Comparison of ENCODE assay signal across 22 cellular contexts in the genomic region with DNA sequence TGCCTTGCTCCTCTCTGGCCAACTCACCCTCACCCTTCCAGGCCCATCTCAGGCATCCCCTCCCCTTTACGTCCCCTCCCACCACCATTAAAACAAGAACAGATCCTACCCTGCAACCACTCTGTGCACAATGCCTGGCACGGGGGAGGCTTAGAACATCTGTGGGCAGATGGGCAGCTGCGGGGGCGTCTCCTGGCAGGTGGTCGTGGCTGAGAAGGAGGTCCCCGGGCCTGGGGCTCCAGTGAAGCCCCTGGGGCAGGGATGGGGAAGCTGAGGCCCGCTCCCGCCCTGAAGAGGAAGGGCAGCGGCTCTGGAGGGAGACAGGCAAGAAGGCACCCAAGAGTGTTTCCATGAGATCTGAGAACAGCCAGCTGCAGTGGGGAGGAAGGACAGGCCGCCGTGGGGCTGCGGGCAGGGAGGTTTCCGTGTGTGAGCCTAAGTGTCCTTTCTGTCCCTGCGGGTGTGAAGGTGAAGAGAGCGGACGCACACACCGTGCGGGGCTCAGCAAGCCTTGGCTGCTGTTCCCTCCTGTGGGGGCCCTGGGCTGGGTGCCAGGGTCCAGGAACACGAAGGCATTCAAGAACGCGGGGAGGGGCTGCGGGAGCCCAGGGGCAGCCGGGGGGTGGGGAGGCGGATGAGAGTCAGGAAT. TPM values are rescaled to one million over a fixed set of nuclear protein-coding genes. Genes with fewer than 3 reads are reported as not detected.
DNase-seq lines count a peak whose midpoint lies in the region; ATAC-seq and TF ChIP-seq lines count a peak whose summit lies in the region.
"Had no signal": no experiment of that assay in that cellular context is flagged by ENCODE, and none has a peak within 500 bp of the region (broad histone marks: within the 10 kb centered on the region; RNA-seq: fewer than 3 reads in every experiment).

No MANE protein-coding gene starts in this region.

- no peak for DNase-seq in Right ventricle myocardium superior
- no peak for DNase-seq in cardiac septum (ENCODE audit: low spot score)
- DNase-seq in activated CD4-positive, alpha-beta memory T cell treated with anti-CD3 and anti-CD28 coated beads, Interleukin-2, amount 10 ng/mL, durations not matched to agents 7 days and 5 days: no peak
- DNase-seq in left ventricle myocardium superior: no peak
- DNase-seq in thyroid gland: peak; percentile 73 to 80
- no peak for DNase-seq in immature natural killer cell
- no peak for DNase-seq in pons (ENCODE audit: low spot score)
- DNase-seq: activated naive CD4-positive, alpha-beta T cell; amniotic stem cell; CD4-positive, alpha-beta memory T cell; glutamatergic neuron; left colon; MM.1S; naive thymus-derived CD8-positive, alpha-beta T cell; NCI-H146; NCI-H2171; NCI-H526; stimulated activated CD4-positive, alpha-beta T cell treated with anti-CD3 and anti-CD28 coated beads, Interleukin-1b, Interleukin-23, amount 100 ng/mL, for 48 hours; testis had no signal

- no peaks in the 10 kb centered on the region for H3K36me3 ChIP-seq in thyroid gland

- WGBS in thyroid gland, 2 donors: 49 to 51% methylated on average over 23 to 24 of the region's 24 CpGs

- CTCF ChIA-PET in activated CD4-positive, alpha-beta memory T cell treated with anti-CD3 and anti-CD28 coated beads, Interleukin-2, amount 10 ng/mL, durations not matched to agents 7 days and 5 days (lab: Charles Lee): no interaction called here

- ATAC-seq in Right ventricle myocardium superior (ENCODE audit: poor library complexity) (peak; percentile 40), left ventricle myocardium superior (peak; percentile 58), GM21381 (IDR thresholded peaks at IDR 0.05; ENCODE audit: unreplicated experiment) (no peak)
- ATAC-seq: activated CD4-positive, CD25-positive, alpha-beta regulatory T cell treated with anti-CD3 and anti-CD28 coated beads, Interleukin-2, amount 50 U/mL, for 24 hours; left colon; naive thymus-derived CD8-positive, alpha-beta T cell had no signal

- no peaks in the 10 kb centered on the region for H3K9me3 ChIP-seq in thyroid gland
- H3K9me3 ChIP-seq: testis had no signal

- peak overlapping the region; percentile 94 for H3K27ac Mint-ChIP-seq in activated CD4-positive, alpha-beta memory T cell treated with anti-CD3 and anti-CD28 coated beads, Interleukin-2, amount 10 ng/mL, durations not matched to agents 7 days and 5 days
- H3K27ac Mint-ChIP-seq in immature natural killer cell: peak overlapping the region in 2 of 6 donors; percentile 28 to 74

- TF ChIP-seq POLR2A in thyroid gland (IDR thresholded peaks at IDR 0.05): peak in 1 of 2 donors; percentile 6

- no peak overlapping the region for H3K4me3 ChIP-seq in thyroid gland (replicated peaks in 1 of 3)
- H3K4me3 ChIP-seq: K562, testis had no signal

- no peaks in the 10 kb centered on the region for H3K9me3 Mint-ChIP-seq in activated CD4-positive, alpha-beta memory T cell treated with anti-CD3 and anti-CD28 coated beads, Interleukin-2, amount 10 ng/mL, durations not matched to agents 7 days and 5 days
- H3K9me3 Mint-ChIP-seq in immature natural killer cell: no peaks in the 10 kb centered on the region
- H3K9me3 Mint-ChIP-seq: CD4-positive, alpha-beta memory T cell; naive thymus-derived CD8-positive, alpha-beta T cell had no signal

- H3K36me3 Mint-ChIP-seq in activated CD4-positive, alpha-beta memory T cell treated with anti-CD3 and anti-CD28 coated beads, Interleukin-2, amount 10 ng/mL, durations not matched to agents 7 days and 5 days (ENCODE audit: low read depth): no peaks in the 10 kb centered on the region
- no peaks in the 10 kb centered on the region for H3K36me3 Mint-ChIP-seq in immature natural killer cell
- H3K36me3 Mint-ChIP-seq: CD4-positive, alpha-beta memory T cell; naive thymus-derived CD8-positive, alpha-beta T cell had no signal

- peaks cover 70% of the 10 kb centered on the region for H3K4me1 Mint-ChIP-seq in activated CD4-positive, alpha-beta memory T cell treated with anti-CD3 and anti-CD28 coated beads, Interleukin-2, amount 10 ng/mL, durations not matched to agents 7 days and 5 days
- H3K4me1 Mint-ChIP-seq in immature natural killer cell: peaks cover 27 to 32% of the 10 kb centered on the region in 2 donors

- POLR2A ChIA-PET in activated CD4-positive, alpha-beta memory T cell treated with anti-CD3 and anti-CD28 coated beads, Interleukin-2, amount 10 ng/mL, durations not matched to agents 7 days and 5 days (lab: Charles Lee): no interaction called here

- H3K27ac ChIP-seq in thyroid gland: peak overlapping the region; percentile 76 to 88 (median 82)
- H3K27ac ChIP-seq: testis had no signal

- no peaks in the 10 kb centered on the region for H3K27me3 Mint-ChIP-seq in activated CD4-positive, alpha-beta memory T cell treated with anti-CD3 and anti-CD28 coated beads, Interleukin-2, amount 10 ng/mL, durations not matched to agents 7 days and 5 days
- H3K27me3 Mint-ChIP-seq in immature natural killer cell (ENCODE audit: low read depth in 3 of 3): peaks cover 0 to 3% (median 0%) of the 10 kb centered on the region in 3 donors
- H3K27me3 Mint-ChIP-seq: CD4-positive, alpha-beta memory T cell; naive thymus-derived CD8-positive, alpha-beta T cell had no signal

- peaks cover 11 to 19% of the 10 kb centered on the region in 2 donors for H3K4me1 ChIP-seq in thyroid gland

- no peak for TF ChIP-seq CTCF in thyroid gland (IDR thresholded peaks at IDR 0.05)

- intact Hi-C loops in Right ventricle myocardium superior (cut with DNase I): no loop called here
- intact Hi-C loops in cardiac septum (cut with DNase I): no loop called here
- intact Hi-C loops in left ventricle myocardium superior (cut with micrococcal nuclease): no loop called here
- intact Hi-C loops in thyroid gland (cut with DNase I): loop anchor here (10.0 kb wide), 2 partner anchors 143 to 173 kb away; partner anchors contain the start of gene TADA2B

- H3K4me3 Mint-ChIP-seq in activated CD4-positive, alpha-beta memory T cell treated with anti-CD3 and anti-CD28 coated beads, Interleukin-2, amount 10 ng/mL, durations not matched to agents 7 days and 5 days: peak overlapping the region; percentile 24
- no peak overlapping the region for H3K4me3 Mint-ChIP-seq in immature natural killer cell
- H3K4me3 Mint-ChIP-seq: CD4-positive, alpha-beta memory T cell; naive thymus-derived CD8-positive, alpha-beta T cell had no signal

- no peaks in the 10 kb centered on the region for H3K27me3 ChIP-seq in thyroid gland
- H3K27me3 ChIP-seq: testis had no signal

RNA-seq across cellular contexts. Expression of gene TBC1D14, which starts 7.8 kb away (rescaled TPM):
- 33.1 TPM for total RNA-seq in Right ventricle myocardium superior
- 30.8 TPM for total RNA-seq in cardiac septum
- 10 to 100 TPM; 53.7 to 55.3 TPM for total RNA-seq in activated CD4-positive, alpha-beta memory T cell treated with anti-CD3 and anti-CD28 coated beads, Interleukin-2, amount 10 ng/mL, durations not matched to agents 7 days and 5 days
- total RNA-seq in left ventricle myocardium superior: 40.4 TPM
- 10 to 100 TPM; 39.8 to 47.0 (median 46.0) TPM for total RNA-seq in thyroid gland
- polyA plus RNA-seq in immature natural killer cell: 10 to 100 TPM; 25.6 to 39.8 (median 26.6) TPM

Comparison
In these comparisons a context has a peak if more than half of its experiments do, and no peak if none do; other contexts are left out.
1. DNase-seq: peak in thyroid gland (2 of 2); none in Right ventricle myocardium superior (single experiment), cardiac septum (single experiment), activated CD4-positive, alpha-beta memory T cell treated with anti-CD3 and anti-CD28 coated beads, Interleukin-2, amount 10 ng/mL, durations not matched to agents 7 days and 5 days (single experiment), left ventricle myocardium superior (single experiment), immature natural killer cell (0 of 3) and pons (single experiment).